In genomic region chr11:64271339-64272132, GRCh38 we compare ENCODE assay signal across 8 cellular contexts. TPM values are rescaled to one million over a fixed set of nuclear protein-coding genes. Genes with fewer than 3 reads are reported as not detected.
DNase-seq lines count a peak whose midpoint lies in the region; ATAC-seq and TF ChIP-seq lines count a peak whose summit lies in the region.

No MANE protein-coding gene starts in this region.

- TF ChIP-seq CTCF in GM12875 (IDR thresholded peaks at IDR 0.05; ENCODE audit: borderline replicate concordance, insufficient read depth, low read depth, low read length) = no peak
- peak in 1 of 6 experiments; percentile 23 for TF ChIP-seq CTCF in adrenal gland (IDR thresholded peaks at IDR 0.05)
- peak in 6 of 9 donors; percentile 17 to 58 (median 44) for TF ChIP-seq CTCF in heart right ventricle (IDR thresholded peaks at IDR 0.05)
- TF ChIP-seq CTCF in tibial nerve (IDR thresholded peaks at IDR 0.05) = peak in 2 of 5 experiments; percentile 33 to 36

- H3K36me3 ChIP-seq in adrenal gland (replicated peaks in 1 of 2) (peaks cover 0 to 11% of the 10 kb centered on the region in 2 donors), heart right ventricle (peaks cover 0 to 24% (median 2%) of the 10 kb centered on the region in 9 donors), tibial nerve (peaks cover 0 to 23% (median 0%) of the 10 kb centered on the region in 3 donors)

- peak overlapping the region; percentile 93 to 97 for H3K27ac Mint-ChIP-seq in T-cell

- H3K9me3 ChIP-seq in adrenal gland (replicated peaks in 1 of 3) (no peaks in the 10 kb centered on the region), heart right ventricle (no peaks in the 10 kb centered on the region), tibial nerve (no peaks in the 10 kb centered on the region)

- H3K27me3 Mint-ChIP-seq in T-cell = no peaks in the 10 kb centered on the region

- WGBS in adrenal gland, 4 donors = 2 to 10% (median 5%) methylated on average over 5 to 38 of the region's 38 CpGs
- WGBS in heart right ventricle, 2 donors = 4 to 5% methylated on average over 38 of the region's 38 CpGs
- 4 to 8% methylated on average over 20 to 37 of the region's 38 CpGs for WGBS in tibial nerve, 2 donors

- ATAC-seq in T-cell (replicated peaks in 1 of 4) = peak; percentile 24 to 46 (median 36)
- ATAC-seq in heart right ventricle = peak; percentile 16 to 49 (median 38)
- ATAC-seq in HG03280 (IDR thresholded peaks at IDR 0.05; ENCODE audit: unreplicated experiment) = no peak

- peak overlapping the region; percentile 85 for H3K4me3 ChIP-seq in GM12875 (ENCODE audit: low read depth, low read length)
- peak overlapping the region; percentile 15 to 64 (median 57) for H3K4me3 ChIP-seq in adrenal gland
- peak overlapping the region; percentile 39 to 90 (median 73) for H3K4me3 ChIP-seq in heart right ventricle
- H3K4me3 ChIP-seq in tibial nerve = peak overlapping the region; percentile 56 to 81 (median 68)

- H3K9me3 Mint-ChIP-seq in T-cell = no peaks in the 10 kb centered on the region

- POLR2A ChIA-PET in T-cell (lab: Charles Lee) = interaction anchor here (0.5 to 1.7 kb wide), 10 partner anchors 12 to 1230 kb away, joined by 3 to 7 read pairs (median 4); partner anchors contain the start of genes PRDX5 (in 2 of the 2), TRMT112 (in 2 of the 2), BAD (in 1 of the 2) and ESRRA (in 1 of the 2)

- TF ChIP-seq POLR2A in adrenal gland (IDR thresholded peaks at IDR 0.05) (peak; percentile 9 to 38), tibial nerve (IDR thresholded peaks at IDR 0.05) (peak in 1 of 2 donors; percentile 48)

- peak; percentile 34 for DNase-seq in NCI-H1436 treated with DMSO at 0.1 percent for 48 hours (lab: John Stamatoyannopoulos, UW)
- DNase-seq in T-cell = peak; percentile 73 to 87 (median 81)
- peak; percentile 90 to 97 (median 95) for DNase-seq in adrenal gland
- DNase-seq in heart right ventricle = peak; percentile 85 to 94
- DNase-seq in pons (ENCODE audit: low spot score) = peak; percentile 97
- DNase-seq in tibial nerve (ENCODE audit: low spot score in 2 of 2) = peak; percentile 86 to 98

- CTCF ChIA-PET in T-cell (lab: Charles Lee) = interaction anchor here (0.5 to 1.9 kb wide), 14 partner anchors 11 to 1951 kb away, joined by 3 to 16 read pairs (median 4); partner anchors contain the start of genes BAD (in 1 of the 2), FERMT3 (in 1 of the 2), GPR137 (in 1 of the 2) and PRDX5 (in 1 of the 2)

- peak in 1 of 2 donors; percentile 72 for TF ChIP-seq EP300 in tibial nerve (IDR thresholded peaks at IDR 0.05)

- peaks cover 30 to 34% of the 10 kb centered on the region in 2 donors for H3K4me1 ChIP-seq in adrenal gland (replicated peaks in 1 of 2)
- peaks cover 18 to 54% (median 36%) of the 10 kb centered on the region in 9 donors for H3K4me1 ChIP-seq in heart right ventricle
- H3K4me1 ChIP-seq in tibial nerve = peaks cover 0 to 39% (median 25%) of the 10 kb centered on the region in 4 donors

- H3K27ac ChIP-seq in adrenal gland = peak overlapping the region; percentile 63 to 97 (median 87)
- peak overlapping the region; percentile 84 to 98 (median 94) for H3K27ac ChIP-seq in heart right ventricle
- peak overlapping the region; percentile 88 to 98 (median 95) for H3K27ac ChIP-seq in tibial nerve

- H3K36me3 Mint-ChIP-seq in T-cell = no peaks in the 10 kb centered on the region

- intact Hi-C loops in adrenal gland (cut with DNase I) (no loop called here), heart right ventricle (cut with DNase I) (loop anchor here in 6 of 10 donors (1.0 to 2.0 kb wide), 5 partner anchors 13 to 33 kb away; partner anchors contain the start of genes BAD (in 4 of the 6), GPR137 (in 4 of the 6), CATSPERZ (in 1 of the 6) and ESRRA (in 1 of the 6))

- H3K4me3 Mint-ChIP-seq in T-cell = peak overlapping the region; percentile 84 to 95 (median 84)

- H3K4me1 Mint-ChIP-seq in T-cell = peaks cover 22 to 31% (median 23%) of the 10 kb centered on the region in 3 donors

- H3K27me3 ChIP-seq in adrenal gland (no peaks in the 10 kb centered on the region), heart right ventricle (no peaks in the 10 kb centered on the region), tibial nerve (no peaks in the 10 kb centered on the region)

RNA-seq across cellular contexts. Expression of gene BAD, which starts 12.9 kb away (rescaled TPM):
- total RNA-seq in T-cell (10 to 100 TPM; 17.5 to 37.7 (median 29.1) TPM), adrenal gland (100 to 1,000 TPM in 5 of 8 donors, 10 to 100 TPM in 3; 72.9 to 219 (median 104) TPM), heart right ventricle (100 to 1,000 TPM in 1 of 10 donors, 10 to 100 TPM in 9; 40.7 to 106 (median 52.2) TPM), tibial nerve (100 to 1,000 TPM; 110 to 143 (median 124) TPM)
- polyA plus RNA-seq in adrenal gland (100 to 1,000 TPM in 2 of 3 donors, 1 to 10 TPM in 1; 9.5 to 111 (median 102) TPM), heart right ventricle (100 to 1,000 TPM in 1 of 2 donors, 10 to 100 TPM in 1; 92.1 to 104 TPM)

RNA-seq across cellular contexts. Expression of gene GPR137, which starts 14.1 kb away (rescaled TPM):
- total RNA-seq in T-cell (10 to 100 TPM; 31.0 to 39.8 (median 34.2) TPM), adrenal gland (10 to 100 TPM; 33.2 to 69.8 (median 48.6) TPM), heart right ventricle (10 to 100 TPM; 16.4 to 43.0 (median 24.3) TPM), tibial nerve (10 to 100 TPM; 12.5 to 25.7 (median 20.0) TPM)
- polyA plus RNA-seq in adrenal gland (10 to 100 TPM; 16.0 to 41.5 (median 40.9) TPM), heart right ventricle (10 to 100 TPM; 18.4 to 31.8 TPM)

RNA-seq across cellular contexts. Expression of gene KCNK4, which starts 19.6 kb away (rescaled TPM):
- under 1 TPM in 3 of 5 donors, not detected in 2; 0.22 to 0.35 (median 0.33) TPM for total RNA-seq in T-cell
- total RNA-seq in adrenal gland = under 1 TPM in 1 of 8 donors, not detected in 7; 0.54 TPM
- polyA plus RNA-seq in adrenal gland = under 1 TPM in 1 of 3 donors, not detected in 2; 0.10 TPM
- total RNA-seq in heart right ventricle = not detected
- not detected for polyA plus RNA-seq in heart right ventricle
- 1 to 10 TPM in 1 of 4 donors, not detected in 3; 1.2 TPM for total RNA-seq in tibial nerve

RNA-seq across cellular contexts. Expression of gene PLCB3, which starts 20.2 kb away (rescaled TPM):
- total RNA-seq in T-cell (10 to 100 TPM in 3 of 5 donors, 1 to 10 TPM in 2; 3.6 to 14.9 (median 11.2) TPM), adrenal gland (10 to 100 TPM; 19.4 to 65.9 (median 46.2) TPM), heart right ventricle (10 to 100 TPM in 3 of 10 donors, 1 to 10 TPM in 7; 5.8 to 13.3 (median 8.7) TPM), tibial nerve (10 to 100 TPM; 18.0 to 44.4 (median 27.1) TPM)
- polyA plus RNA-seq in adrenal gland (10 to 100 TPM in 2 of 3 donors, 1 to 10 TPM in 1; 6.6 to 89.5 (median 31.7) TPM), heart right ventricle (10 to 100 TPM in 1 of 2 donors, 1 to 10 TPM in 1; 9.5 to 13.1 TPM)

RNA-seq across cellular contexts. Expression of gene PPP1R14B, which starts 24.8 kb away (rescaled TPM):
- total RNA-seq in T-cell (100 to 1,000 TPM in 1 of 5 donors, 10 to 100 TPM in 4; 31.2 to 143 (median 88.1) TPM), adrenal gland (100 to 1,000 TPM in 6 of 8 donors, 10 to 100 TPM in 2; 77.2 to 212 (median 131) TPM), heart right ventricle (100 to 1,000 TPM in 4 of 10 donors, 10 to 100 TPM in 6; 52.4 to 194 (median 77.2) TPM), tibial nerve (100 to 1,000 TPM in 1 of 4 donors, 10 to 100 TPM in 3; 79.7 to 187 (median 91.4) TPM)
- polyA plus RNA-seq in adrenal gland (100 to 1,000 TPM in 2 of 3 donors, 10 to 100 TPM in 1; 85.1 to 331 (median 327) TPM), heart right ventricle (100 to 1,000 TPM; 229 to 331 TPM)

Comparison
In these comparisons a context has a peak if more than half of its experiments do, and no peak if none do; other contexts are left out.
1. DNase-seq: peak in every context shown above with its lines; median percentile 97 in pons; 95 in adrenal gland; 92 in tibial nerve; 90 in heart right ventricle; 81 in T-cell; 34 in NCI-H1436 treated with DMSO at 0.1 percent for 48 hours.
2. intact Hi-C loops: an anchor here in heart right ventricle (1.0 to 2.0 kb wide); none called in adrenal gland.